Comparison of ENCODE assay signal across 12 cellular contexts in genomic region chr3:84108442-84108971, GRCh38.
DNase-seq lines count a peak whose midpoint lies in the region; ATAC-seq and TF ChIP-seq lines count a peak whose summit lies in the region.
"Had no signal": no experiment of that assay in that cellular context is flagged by ENCODE, and none has a peak within 500 bp of the region (broad histone marks: within the 10 kb centered on the region; RNA-seq: fewer than 3 reads in every experiment).

No MANE protein-coding gene starts in this region.

- H3K79me2 ChIP-seq in GM23338 (replicated peaks; ENCODE audit: insufficient read depth), result no peaks in the 10 kb centered on the region
- H3K79me2 ChIP-seq in PC-3 (ENCODE audit: low read length), result no peaks in the 10 kb centered on the region
- no peaks in the 10 kb centered on the region for H3K79me2 ChIP-seq in neural progenitor cell (ENCODE audit: low read depth)

- H3K4me2 ChIP-seq in GM23338, result no peak overlapping the region
- peak overlapping the region; percentile 76 for H3K4me2 ChIP-seq in PC-3 (ENCODE audit: low read length)
- H3K4me2 ChIP-seq in neural progenitor cell, result no peak overlapping the region

- CTCF ChIA-PET in PC-3 (lab: Charles Lee), result interaction anchor here (0.5 to 0.6 kb wide), 2 partner anchors 14 to 141 kb away, joined by 3 to 4 read pairs; no protein-coding TSS in a partner anchor

- H3K9me3 Mint-ChIP-seq in GM23338, result no peaks in the 10 kb centered on the region
- H3K9me3 Mint-ChIP-seq in endodermal cell, result no peaks in the 10 kb centered on the region
- no peaks in the 10 kb centered on the region for H3K9me3 Mint-ChIP-seq in neural progenitor cell
- no peaks in the 10 kb centered on the region for H3K9me3 Mint-ChIP-seq in endothelial cell (ENCODE audit: unreplicated experiment)

- no peak overlapping the region for H3K27ac Mint-ChIP-seq in GM23338
- no peak overlapping the region for H3K27ac Mint-ChIP-seq in endodermal cell
- no peak overlapping the region for H3K27ac Mint-ChIP-seq in neural progenitor cell
- H3K27ac Mint-ChIP-seq in endothelial cell (ENCODE audit: unreplicated experiment), result no peak overlapping the region
- H3K27ac Mint-ChIP-seq: activated B cell treated with CpG ODN at 0.5 μM for 24 hours; activated naive CD4-positive, alpha-beta T cell treated with anti-CD3 and anti-CD28 coated beads, Interleukin-2, amount 50 U/mL, for 72 hours; CD4-positive, alpha-beta T cell had no signal

- H3K27ac ChIP-seq in GM23338 (ENCODE audit: low read depth), result no peak overlapping the region
- H3K27ac ChIP-seq in PC-3 (ENCODE audit: low read length), result peak overlapping the region; percentile 95
- H3K27ac ChIP-seq in endodermal cell (ENCODE audit: low read depth, low read length), result peak overlapping the region; percentile 40
- H3K27ac ChIP-seq in neural progenitor cell, result no peak overlapping the region

- H3K27me3 Mint-ChIP-seq in GM23338 (ENCODE audit: insufficient read depth, low read depth, poor library complexity), result no peaks in the 10 kb centered on the region
- H3K27me3 Mint-ChIP-seq in endodermal cell (ENCODE audit: insufficient read depth), result no peaks in the 10 kb centered on the region
- no peaks in the 10 kb centered on the region for H3K27me3 Mint-ChIP-seq in neural progenitor cell (ENCODE audit: insufficient read depth, low read depth)
- H3K27me3 Mint-ChIP-seq in endothelial cell (ENCODE audit: unreplicated experiment), result no peaks in the 10 kb centered on the region
- H3K27me3 Mint-ChIP-seq: activated B cell treated with CpG ODN at 0.5 μM for 24 hours; CD4-positive, alpha-beta T cell had no signal

- H3K9ac ChIP-seq in PC-3 (ENCODE audit: low read length) (peak overlapping the region; percentile 69), endodermal cell (ENCODE audit: extremely low read depth, low read length, poor library complexity, severe bottlenecking) (no peak overlapping the region), neural progenitor cell (no peak overlapping the region)

- H2AFZ ChIP-seq in GM23338 (no peak overlapping the region; the same call in 1 of the 2 replicates), PC-3 (ENCODE audit: low read length) (peak overlapping the region; percentile 47), neural progenitor cell (replicated peaks) (no peak overlapping the region)

- TF ChIP-seq CTCF in GM23338 (conservative IDR thresholded peaks at IDR 0.05; ENCODE audit: low read depth in 2 of 2) (no peak), PC-3 (conservative IDR thresholded peaks at IDR 0.05; ENCODE audit: low read depth, low read length) (no peak), endodermal cell (conservative IDR thresholded peaks at IDR 0.05) (no peak), neural progenitor cell (IDR thresholded peaks at IDR 0.05) (no peak), GM20000 (IDR thresholded peaks at IDR 0.05; ENCODE audit: extremely low read depth, missing control alignments) (no peak), endothelial cell (IDR thresholded peaks at IDR 0.05; ENCODE audit: unreplicated experiment) (no peak)

- H3F3A ChIP-seq in GM23338 (replicated peaks; ENCODE audit: low read depth) (no peaks in the 10 kb centered on the region), PC-3 (ENCODE audit: low read length, unreplicated experiment) (peaks cover 10% of the 10 kb centered on the region), neural progenitor cell (ENCODE audit: low read depth) (no peaks in the 10 kb centered on the region)

- no peaks in the 10 kb centered on the region for H3K27me3 ChIP-seq in GM23338 (ENCODE audit: insufficient read depth)
- H3K27me3 ChIP-seq in PC-3 (ENCODE audit: low read length), result no peaks in the 10 kb centered on the region
- H3K27me3 ChIP-seq in endodermal cell (ENCODE audit: control insufficient read depth, insufficient read depth, low read length, poor library complexity, severe bottlenecking), result no peaks in the 10 kb centered on the region
- no peaks in the 10 kb centered on the region for H3K27me3 ChIP-seq in neural progenitor cell

- H3K9me3 ChIP-seq in PC-3 (ENCODE audit: low read length) (no peaks in the 10 kb centered on the region), endodermal cell (ENCODE audit: control insufficient read depth, low read length) (no peaks in the 10 kb centered on the region), neural progenitor cell (ENCODE audit: low read depth) (no peaks in the 10 kb centered on the region)

- no peak overlapping the region for H3K4me3 Mint-ChIP-seq in GM23338
- H3K4me3 Mint-ChIP-seq in endodermal cell, result no peak overlapping the region
- no peak overlapping the region for H3K4me3 Mint-ChIP-seq in neural progenitor cell
- H3K4me3 Mint-ChIP-seq in endothelial cell (ENCODE audit: unreplicated experiment), result no peak overlapping the region
- H3K4me3 Mint-ChIP-seq: activated B cell treated with CpG ODN at 0.5 μM for 24 hours; CD4-positive, alpha-beta T cell had no signal

- intact Hi-C loops in PC-3 (cut with micrococcal nuclease), result loop anchor here (1.0 to 5.0 kb wide), 5 partner anchors 16 to 214 kb away; no protein-coding TSS in a partner anchor

- no TSS peak for BruUV-seq in PC-3 (replicated peaks; lab: Mats Ljungman, UMichigan)

- H3K4me1 Mint-ChIP-seq in GM23338, result peaks cover 25% of the 10 kb centered on the region
- H3K4me1 Mint-ChIP-seq in endodermal cell, result peaks cover 17% of the 10 kb centered on the region
- peaks cover 4% of the 10 kb centered on the region for H3K4me1 Mint-ChIP-seq in neural progenitor cell
- no peaks in the 10 kb centered on the region for H3K4me1 Mint-ChIP-seq in endothelial cell (ENCODE audit: unreplicated experiment)
- H3K4me1 Mint-ChIP-seq: activated B cell treated with CpG ODN at 0.5 μM for 24 hours had no signal

- H3K36me3 ChIP-seq in GM23338 (ENCODE audit: insufficient read depth) (no peaks in the 10 kb centered on the region), PC-3 (ENCODE audit: low read depth, low read length) (no peaks in the 10 kb centered on the region), endodermal cell (ENCODE audit: control insufficient read depth, insufficient read depth, low read length) (no peaks in the 10 kb centered on the region), neural progenitor cell (no peaks in the 10 kb centered on the region)

- peak; percentile 45; the same call in 2 of the 3 replicates for ATAC-seq in GM23338
- peak; percentile 97 for ATAC-seq in PC-3
- no peak for ATAC-seq in GM21528 (IDR thresholded peaks at IDR 0.05; ENCODE audit: low FRiP score, unreplicated experiment)
- ATAC-seq: activated naive CD4-positive, alpha-beta T cell treated with anti-CD3 and anti-CD28 coated beads, Interleukin-2, amount 50 U/mL, for 72 hours had no signal

- WGBS in endodermal cell (ENCODE audit: insufficient coverage in 1 of 2, insufficient read length in 1 of 2), 2 experiments, result 51 to 52% methylated on average over 2 to 4 of the region's 4 CpGs

- H3K4me3 ChIP-seq in GM23338 (no peak overlapping the region), PC-3 (ENCODE audit: low read length) (peak overlapping the region; percentile 50), endodermal cell (ENCODE audit: low read length) (no peak overlapping the region), neural progenitor cell (no peak overlapping the region)

- POLR2A ChIA-PET in PC-3 (lab: Charles Lee; ENCODE audit: unreplicated experiment), result no interaction called here

- peaks cover 4% of the 10 kb centered on the region; the same call in 1 of the 2 replicates for H3K9me2 ChIP-seq in GM23338 (ENCODE audit: insufficient read depth)
- H3K9me2 ChIP-seq in PC-3 (replicated peaks; ENCODE audit: low read length), result no peaks in the 10 kb centered on the region

- H4K20me1 ChIP-seq in GM23338 (replicated peaks; ENCODE audit: insufficient read depth) (no peaks in the 10 kb centered on the region), PC-3 (ENCODE audit: low read length) (no peaks in the 10 kb centered on the region), neural progenitor cell (ENCODE audit: low read depth) (no peaks in the 10 kb centered on the region)

- DNase-seq in GM23338 (ENCODE audit: low spot score), result no peak
- DNase-seq in PC-3, result peak; percentile 96
- no peak for DNase-seq in endodermal cell
- DNase-seq in neural progenitor cell (ENCODE audit: low spot score), result peak; percentile 6
- DNase-seq in GM20000 (ENCODE audit: low spot score), result no peak
- DNase-seq in endothelial cell (ENCODE audit: low spot score), result no peak
- no peak for DNase-seq in NCI-H2227 (lab: John Stamatoyannopoulos, UW; ENCODE audit: unreplicated experiment)
- DNase-seq: activated B cell treated with CpG ODN at 0.5 μM for 24 hours; CD4-positive, alpha-beta T cell; stimulated activated CD8-positive, alpha-beta memory T cell treated with anti-CD3 and anti-CD28 coated beads, Interleukin-4, amount 100 ng/mL, for 48 hours had no signal

- H3K4me1 ChIP-seq in GM23338 (ENCODE audit: insufficient read depth), result peaks cover 23% of the 10 kb centered on the region
- H3K4me1 ChIP-seq in PC-3 (ENCODE audit: insufficient read depth, low read length), result peaks cover 42% of the 10 kb centered on the region
- peaks cover 4% of the 10 kb centered on the region for H3K4me1 ChIP-seq in endodermal cell (ENCODE audit: control insufficient read depth, insufficient read depth, low read length)
- H3K4me1 ChIP-seq in neural progenitor cell, result no peaks in the 10 kb centered on the region

- H3K36me3 Mint-ChIP-seq in GM23338 (ENCODE audit: low read depth) (no peaks in the 10 kb centered on the region), endodermal cell (ENCODE audit: low read depth) (no peaks in the 10 kb centered on the region), neural progenitor cell (no peaks in the 10 kb centered on the region), endothelial cell (ENCODE audit: low read depth, unreplicated experiment) (no peaks in the 10 kb centered on the region)

TF ChIP-seq in GM23338, 12 proteins besides CTCF, POLR2A, EP300 and RAD21:
- no peak for TF ChIP-seq ZNF114 (CRISPR knock-in tag; IDR thresholded peaks at IDR 0.05)
TF ChIP-seq in GM23338: peak in this region for 0.

Comparison
In these comparisons a context has a peak if more than half of its experiments do, and no peak if none do; other contexts are left out.
1. DNase-seq: peak in PC-3 (single experiment) and neural progenitor cell (single experiment); none in GM23338 (single experiment), endodermal cell (single experiment), GM20000 (single experiment), endothelial cell (single experiment) and NCI-H2227 (single experiment).
2. H3K27ac ChIP-seq: peak in PC-3 (single experiment) and endodermal cell (single experiment); none in GM23338 (single experiment) and neural progenitor cell (single experiment).